ENCODE assay signal across 21 cellular contexts in genomic region chr2:223399357-223399957, GRCh38.
"Had no signal": no experiment of that assay in that cellular context is flagged by ENCODE, and none has a peak within 500 bp of the region (broad histone marks: within the 10 kb centered on the region; RNA-seq: fewer than 3 reads in every experiment).

No MANE protein-coding gene starts in this region.

- DNase-seq: activated CD4-positive, alpha-beta T cell treated with anti-CD3 and anti-CD28 coated beads for 1 hour; activated CD4-positive, alpha-beta T cell treated with anti-CD3 and anti-CD28 coated beads, Interleukin-2, amount 10 ng/mL, durations not matched to agents 24 days and 14 days; activated CD4-positive, alpha-beta T cell treated with anti-CD3 and anti-CD28 coated beads, Interleukin-2, amount 50 U/mL, for 48 hours; activated CD8-positive, alpha-beta memory T cell treated with anti-CD3 and anti-CD28 coated beads, Interleukin-2, amount 10 ng/mL, durations not matched to agents 7 days and 5 days; activated gamma-delta T cell; activated naive CD4-positive, alpha-beta T cell treated with anti-CD3 and anti-CD28 coated beads for 36 hours; activated T-cell treated with anti-CD3 and anti-CD28 coated beads, Interleukin-2, amount 50 U/mL, for 24 hours; anterior cingulate cortex; Karpas-422; MM.1S; NCI-H1092; NCI-H1417; NCI-H1930; NCI-H2171 treated with DMSO at 0.1 percent for 48 hours; NCI-H226; NCI-H526 treated with DMSO at 0.1 percent for 48 hours; NCI-H82; OCI-M1; SHP77 treated with DMSO at 0.1 percent for 48 hours had no signal

- H3K27ac ChIP-seq: RWPE1 had no signal

- H3K4me3 ChIP-seq: K562 had no signal
